Comparison of ENCODE assay signal across 14 cellular contexts in genomic region chr2:49914281-49914680, GRCh38.
A peak's percentile ranks its signal among the peaks of the same experiment; 100 is the strongest.
DNase-seq lines count a peak whose midpoint lies in the region; ATAC-seq and TF ChIP-seq lines count a peak whose summit lies in the region.
"Had no signal": no experiment of that assay in that cellular context is flagged by ENCODE, and none has a peak within 500 bp of the region (broad histone marks: within the 10 kb centered on the region; RNA-seq: fewer than 3 reads in every experiment).

No MANE protein-coding gene starts in this region.

- no peaks in the 10 kb centered on the region for H3K9me2 ChIP-seq in MM.1S (replicated peaks; ENCODE audit: insufficient read depth, low read length)

- POLR2A ChIA-PET in WTC11 (lab: Charles Lee) = no interaction called here

- peak; percentile 3 for DNase-seq in AG10803 (ENCODE audit: low read depth)
- peak; percentile 57 for DNase-seq in HPDE6-E6E7 (ENCODE audit: extremely low spot score)
- no peak for DNase-seq in WTC11 (ENCODE audit: low spot score)
- DNase-seq in iris pigment epithelial cell (ENCODE audit: low read depth) = peak; percentile 0
- no peak for DNase-seq in MM.1S
- no peak for DNase-seq in middle frontal gyrus (ENCODE audit: extremely low spot score, low spot score)
- DNase-seq in NCI-H2196 treated with DMSO at 0.1 percent for 48 hours (lab: John Stamatoyannopoulos, UW; ENCODE audit: unreplicated experiment) = no peak
- DNase-seq: activated CD4-positive, alpha-beta memory T cell treated with anti-CD3 and anti-CD28 coated beads for 36 hours; erythroblast; IMR-90; stimulated activated naive CD4-positive, alpha-beta T cell treated with Interleukin-2 at 50 U/mL for 16 hours; T-helper 2 cell had no signal

- CTCF ChIA-PET in WTC11 (lab: Charles Lee) = no interaction called here

- H3K36me3 Mint-ChIP-seq in WTC11 = no peaks in the 10 kb centered on the region
- H3K36me3 Mint-ChIP-seq: activated CD4-positive, alpha-beta memory T cell treated with anti-CD3 and anti-CD28 coated beads for 36 hours had no signal

- no peaks in the 10 kb centered on the region for H3K79me2 ChIP-seq in MM.1S (ENCODE audit: low read length)

- peak; percentile 59 for ATAC-seq in WTC11
- ATAC-seq in HG03460 (IDR thresholded peaks at IDR 0.05; ENCODE audit: unreplicated experiment) = no peak

- no peak overlapping the region for H2AFZ ChIP-seq in MM.1S (ENCODE audit: low read length)

- no peaks in the 10 kb centered on the region for H3K36me3 ChIP-seq in MM.1S (replicated peaks; ENCODE audit: insufficient read depth, low read length)

- H3K4me1 ChIP-seq in MM.1S (ENCODE audit: low read length) = no peaks in the 10 kb centered on the region

- no peak for TF ChIP-seq CTCF in AG10803 (conservative IDR thresholded peaks at IDR 0.05; ENCODE audit: low read length)
- TF ChIP-seq CTCF in WTC11 (IDR thresholded peaks at IDR 0.05) = no peak
- no peak for TF ChIP-seq CTCF in MM.1S (IDR thresholded peaks at IDR 0.05; ENCODE audit: low read length)

- H3K9me3 ChIP-seq in MM.1S (replicated peaks; ENCODE audit: insufficient read depth, low read length) = no peaks in the 10 kb centered on the region

- no peak overlapping the region for H3K4me2 ChIP-seq in MM.1S (ENCODE audit: low read depth, low read length)

- no peaks in the 10 kb centered on the region for H3F3A ChIP-seq in MM.1S (ENCODE audit: insufficient read depth, low read length)

- no peaks in the 10 kb centered on the region for H3K9me3 Mint-ChIP-seq in WTC11
- H3K9me3 Mint-ChIP-seq: central memory CD8-positive, alpha-beta T cell had no signal

- H3K27ac ChIP-seq in MM.1S (ENCODE audit: low read length) = no peak overlapping the region

- no peak overlapping the region for H3K27ac Mint-ChIP-seq in WTC11
- H3K27ac Mint-ChIP-seq: activated CD4-positive, alpha-beta memory T cell treated with anti-CD3 and anti-CD28 coated beads for 36 hours had no signal

- H3K4me3 ChIP-seq in AG10803 (ENCODE audit: low read length) (no peak overlapping the region), MM.1S (ENCODE audit: low read length) (no peak overlapping the region)

- H3K27me3 Mint-ChIP-seq in WTC11 (ENCODE audit: low read depth) = no peaks in the 10 kb centered on the region
- H3K27me3 Mint-ChIP-seq: activated CD4-positive, alpha-beta memory T cell treated with anti-CD3 and anti-CD28 coated beads for 36 hours; central memory CD8-positive, alpha-beta T cell had no signal

- H3K9ac ChIP-seq in MM.1S (ENCODE audit: low read length) = no peak overlapping the region

- H3K27me3 ChIP-seq in MM.1S (replicated peaks; ENCODE audit: insufficient read depth, low read length) = no peaks in the 10 kb centered on the region

- H3K4me1 Mint-ChIP-seq in WTC11 = peaks cover 14% of the 10 kb centered on the region
- H3K4me1 Mint-ChIP-seq: central memory CD8-positive, alpha-beta T cell had no signal

- H4K20me1 ChIP-seq in MM.1S (ENCODE audit: insufficient read depth, low read length) = no peaks in the 10 kb centered on the region

- H3K4me3 Mint-ChIP-seq in WTC11 = no peak overlapping the region
- H3K4me3 Mint-ChIP-seq: activated CD4-positive, alpha-beta memory T cell treated with anti-CD3 and anti-CD28 coated beads for 36 hours; central memory CD8-positive, alpha-beta T cell had no signal

TF ChIP-seq in WTC11, 78 proteins besides CTCF, POLR2A, EP300 and RAD21 (continues in another document):
- no peak for TF ChIP-seq ATF2 (CRISPR knock-in tag; IDR thresholded peaks at IDR 0.05; ENCODE audit: borderline replicate concordance, low read depth)
- no peak for TF ChIP-seq NFYB (CRISPR knock-in tag; conservative IDR thresholded peaks at IDR 0.05; ENCODE audit: low read depth)
- TF ChIP-seq TEAD1 (CRISPR knock-in tag; IDR thresholded peaks at IDR 0.05) = no peak
- no peak for TF ChIP-seq AR (CRISPR knock-in tag; IDR thresholded peaks at IDR 0.05)
- TF ChIP-seq GRHL2 (CRISPR knock-in tag; IDR thresholded peaks at IDR 0.05; ENCODE audit: insufficient replicate concordance, severe bottlenecking) = no peak
- TF ChIP-seq ZNF317 (CRISPR knock-in tag; IDR thresholded peaks at IDR 0.05; ENCODE audit: borderline replicate concordance, low read depth) = no peak
- no peak for TF ChIP-seq USF2 (CRISPR knock-in tag; IDR thresholded peaks at IDR 0.05)
- no peak for TF ChIP-seq CREB1 (CRISPR knock-in tag; IDR thresholded peaks at IDR 0.05)
- TF ChIP-seq CBFB (CRISPR knock-in tag; IDR thresholded peaks at IDR 0.05; ENCODE audit: low read depth) = no peak
- TF ChIP-seq ZNF281 (CRISPR knock-in tag; IDR thresholded peaks at IDR 0.05) = no peak
- TF ChIP-seq ZNF232 (CRISPR knock-in tag; IDR thresholded peaks at IDR 0.05) = no peak
- no peak for TF ChIP-seq E2F5 (CRISPR knock-in tag; IDR thresholded peaks at IDR 0.05)

Comparison
In these comparisons a context has a peak if more than half of its experiments do, and no peak if none do; other contexts are left out.
1. DNase-seq: peak in AG10803 (single experiment), HPDE6-E6E7 (single experiment) and iris pigment epithelial cell (single experiment); none in WTC11 (single experiment), MM.1S (single experiment), middle frontal gyrus (single experiment) and NCI-H2196 treated with DMSO at 0.1 percent for 48 hours (single experiment).